ENCODE assay signal across 8 cellular contexts in genomic region chr18:36066001-36066400, GRCh38. TPM values are rescaled to one million over a fixed set of nuclear protein-coding genes. Genes with fewer than 3 reads are reported as not detected.
DNase-seq lines count a peak whose midpoint lies in the region; ATAC-seq and TF ChIP-seq lines count a peak whose summit lies in the region.

No MANE protein-coding gene starts in this region.

- no peak for TF ChIP-seq POLR2A in erythroblast (IDR thresholded peaks at IDR 0.05; ENCODE audit: low read length)

- no peak for DNase-seq in GM12865 (ENCODE audit: low read depth)
- peak; percentile 24 for DNase-seq in OCI-M1 (lab: John Stamatoyannopoulos, UW)
- DNase-seq in erythroblast (lab: John Stamatoyannopoulos, UW), result peak; percentile 27 to 42
- no peak for DNase-seq in progenitor cell of endocrine pancreas (ENCODE audit: low spot score, unreplicated experiment)
- DNase-seq in ACHN, result no peak
- no peak for DNase-seq in Right ventricle myocardium superior

- peak overlapping the region; percentile 99 for H3K27ac Mint-ChIP-seq in progenitor cell of endocrine pancreas

- H3K27me3 Mint-ChIP-seq in progenitor cell of endocrine pancreas, result peaks cover 5% of the 10 kb centered on the region

- intact Hi-C loops in Right ventricle myocardium superior (cut with DNase I), result no loop called here

- TF ChIP-seq CTCF in GM12865 (IDR thresholded peaks at IDR 0.05; ENCODE audit: insufficient read depth, low read depth, low read length, missing control alignments) (no peak), progenitor cell of endocrine pancreas (IDR thresholded peaks at IDR 0.05; ENCODE audit: unreplicated experiment) (no peak)

- peaks cover 3% of the 10 kb centered on the region for H3K9me3 Mint-ChIP-seq in progenitor cell of endocrine pancreas (ENCODE audit: low read depth)

- peak overlapping the region; percentile 89 for H3K4me3 Mint-ChIP-seq in progenitor cell of endocrine pancreas (ENCODE audit: low read depth)

- no peak for ATAC-seq in GM18519 (IDR thresholded peaks at IDR 0.05; ENCODE audit: low FRiP score, unreplicated experiment)
- ATAC-seq in HG03139 (IDR thresholded peaks at IDR 0.05; ENCODE audit: unreplicated experiment), result no peak
- no peak for ATAC-seq in Right ventricle myocardium superior (ENCODE audit: poor library complexity)

- peaks cover 17% of the 10 kb centered on the region for H3K4me1 Mint-ChIP-seq in progenitor cell of endocrine pancreas (ENCODE audit: low read depth)

- H3K36me3 Mint-ChIP-seq in progenitor cell of endocrine pancreas (ENCODE audit: insufficient read depth), result peaks cover 12% of the 10 kb centered on the region

- in situ Hi-C loops in ACHN (cut with HindIII; ENCODE audit: low pct_ligation_motif_present, low pct_unique_long_range_greater_than_20kb, low sequenced_read_pairs), result no loop called here

- H3K4me3 ChIP-seq in GM12865 (ENCODE audit: low read depth, low read length), result peak overlapping the region; percentile 77

RNA-seq across cellular contexts. Expression of gene RPRD1A, which starts 1.4 kb away (rescaled TPM):
- total RNA-seq in progenitor cell of endocrine pancreas (72.4 and 75.2 TPM in 2 replicates), Right ventricle myocardium superior (47.7 TPM)

Comparison
In these comparisons a context has a peak if more than half of its experiments do, and no peak if none do; other contexts are left out.
1. DNase-seq: peak in OCI-M1 (single experiment) and erythroblast (2 of 2); none in GM12865 (single experiment), progenitor cell of endocrine pancreas (single experiment), ACHN (single experiment) and Right ventricle myocardium superior (single experiment).